ENCODE assay signal across 11 cellular contexts in the genomic region with DNA sequence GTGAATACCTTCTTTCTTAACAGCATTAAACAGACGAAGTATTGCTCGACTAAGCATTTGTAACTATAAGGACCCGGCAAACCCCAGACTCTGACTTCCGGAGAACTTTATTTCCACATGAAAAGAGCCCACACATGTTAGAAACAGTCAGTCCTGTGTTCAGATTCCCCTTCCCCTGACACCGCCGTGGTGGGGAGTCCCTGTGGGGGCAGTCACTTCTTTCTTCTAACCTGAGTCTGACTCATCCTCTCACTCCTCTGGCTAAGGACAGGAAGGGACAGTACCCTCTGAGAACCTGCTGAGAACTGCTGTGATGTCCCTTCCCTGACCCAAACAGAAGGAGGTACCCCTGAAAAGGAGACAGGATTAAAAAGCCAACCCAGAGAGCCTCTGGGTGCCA.
DNase-seq lines count a peak whose midpoint lies in the region; ATAC-seq lines count a peak whose summit lies in the region.
"Had no signal": no experiment of that assay in that cellular context is flagged by ENCODE, and none has a peak within 500 bp of the region (broad histone marks: within the 10 kb centered on the region; RNA-seq: fewer than 3 reads in every experiment).

No MANE protein-coding gene starts in this region.

- peak in 2 of 3 donors; percentile 11 to 39 for DNase-seq in CD4-positive, CD25-positive, alpha-beta regulatory T cell
- DNase-seq in activated T-cell treated with anti-CD3 and anti-CD28 coated beads, Interleukin-2, amount 50 U/mL, for 72 hours = peak; percentile 53 to 59
- DNase-seq in stimulated activated CD4-positive, alpha-beta T cell treated with anti-CD3 and anti-CD28 coated beads, Interleukin-12 subunit alpha, Interleukin-12 subunit beta, amount 100 ng/mL, for 24 hours (ENCODE audit: low read depth in 2 of 2) = peak; percentile 3 to 31
- DNase-seq in NCI-H69 (lab: John Stamatoyannopoulos, UW) = no peak
- DNase-seq in SIG-M5 treated with dmso at 0.1 percent for 504 hours (lab: John Stamatoyannopoulos, UW; ENCODE audit: unreplicated experiment) = no peak
- DNase-seq in GDM1 (lab: John Stamatoyannopoulos, UW) = no peak
- DNase-seq: left cardiac atrium had no signal

- peaks cover 9% of the 10 kb centered on the region for H3K36me3 Mint-ChIP-seq in CD4-positive, CD25-positive, alpha-beta regulatory T cell
- H3K36me3 Mint-ChIP-seq in activated T-cell treated with anti-CD3 and anti-CD28 coated beads, Interleukin-2, amount 50 U/mL, for 72 hours (ENCODE audit: insufficient read depth in 2 of 2) = no peaks in the 10 kb centered on the region

- H3K9me3 Mint-ChIP-seq in CD4-positive, CD25-positive, alpha-beta regulatory T cell = peaks cover 0 to 2% (median 0%) of the 10 kb centered on the region in 7 donors
- no peaks in the 10 kb centered on the region for H3K9me3 Mint-ChIP-seq in activated T-cell treated with anti-CD3 and anti-CD28 coated beads, Interleukin-2, amount 50 U/mL, for 72 hours

- no peaks in the 10 kb centered on the region for H3K36me3 ChIP-seq in CD4-positive, CD25-positive, alpha-beta regulatory T cell (ENCODE audit: control insufficient read depth, insufficient read depth, low read length)

- peak overlapping the region in 2 of 3 donors; percentile 85 to 86 for H3K27ac Mint-ChIP-seq in CD4-positive, CD25-positive, alpha-beta regulatory T cell
- H3K27ac Mint-ChIP-seq in activated T-cell treated with anti-CD3 and anti-CD28 coated beads, Interleukin-2, amount 50 U/mL, for 72 hours = peak overlapping the region; percentile 51

- H3K27ac ChIP-seq in CD4-positive, CD25-positive, alpha-beta regulatory T cell (ENCODE audit: insufficient read depth, low read length, poor library complexity, severe bottlenecking) = no peak overlapping the region

- no peaks in the 10 kb centered on the region for H3K27me3 ChIP-seq in CD4-positive, CD25-positive, alpha-beta regulatory T cell (ENCODE audit: control insufficient read depth, insufficient read depth, low read length)

- no peaks in the 10 kb centered on the region for H3K27me3 Mint-ChIP-seq in CD4-positive, CD25-positive, alpha-beta regulatory T cell
- no peaks in the 10 kb centered on the region for H3K27me3 Mint-ChIP-seq in activated T-cell treated with anti-CD3 and anti-CD28 coated beads, Interleukin-2, amount 50 U/mL, for 72 hours (ENCODE audit: low read depth)

- ATAC-seq in CD4-positive, CD25-positive, alpha-beta regulatory T cell (ENCODE audit: low read depth in 2 of 2) = peak; percentile 13 to 33
- ATAC-seq in HG02884 (IDR thresholded peaks at IDR 0.05; ENCODE audit: unreplicated experiment) (peak; percentile 28), GM21360 (IDR thresholded peaks at IDR 0.05; ENCODE audit: unreplicated experiment) (no peak)
- ATAC-seq in activated T-cell treated with anti-CD3 and anti-CD28 coated beads, Interleukin-2, amount 50 U/mL, for 72 hours (replicated peaks in 1 of 2) = peak; percentile 95 to 98
- ATAC-seq: Panc1 had no signal

- no peaks in the 10 kb centered on the region for H3K9me3 ChIP-seq in CD4-positive, CD25-positive, alpha-beta regulatory T cell (ENCODE audit: control insufficient read depth in 2 of 2, low read length in 2 of 2)

- H3K4me1 ChIP-seq in CD4-positive, CD25-positive, alpha-beta regulatory T cell (ENCODE audit: control insufficient read depth, insufficient read depth, low read length, poor library complexity, severe bottlenecking) = peaks cover 19% of the 10 kb centered on the region

- peaks cover 20 to 63% (median 43%) of the 10 kb centered on the region in 4 donors for H3K4me1 Mint-ChIP-seq in CD4-positive, CD25-positive, alpha-beta regulatory T cell
- peaks cover 43% of the 10 kb centered on the region for H3K4me1 Mint-ChIP-seq in activated T-cell treated with anti-CD3 and anti-CD28 coated beads, Interleukin-2, amount 50 U/mL, for 72 hours (ENCODE audit: low read depth)

- peak overlapping the region in 2 of 4 donors; percentile 44 to 74 for H3K4me3 Mint-ChIP-seq in CD4-positive, CD25-positive, alpha-beta regulatory T cell
- H3K4me3 Mint-ChIP-seq in activated T-cell treated with anti-CD3 and anti-CD28 coated beads, Interleukin-2, amount 50 U/mL, for 72 hours = peak overlapping the region; percentile 66 to 67

- H3K4me3 ChIP-seq in CD4-positive, CD25-positive, alpha-beta regulatory T cell (ENCODE audit: low read depth, low read length) = no peak overlapping the region
- H3K4me3 ChIP-seq: skin epidermis had no signal

Comparison
In these comparisons a context has a peak if more than half of its experiments do, and no peak if none do; other contexts are left out.
1. DNase-seq: peak in CD4-positive, CD25-positive, alpha-beta regulatory T cell (2 of 3), activated T-cell treated with anti-CD3 and anti-CD28 coated beads, Interleukin-2, amount 50 U/mL, for 72 hours (2 of 2) and stimulated activated CD4-positive, alpha-beta T cell treated with anti-CD3 and anti-CD28 coated beads, Interleukin-12 subunit alpha, Interleukin-12 subunit beta, amount 100 ng/mL, for 24 hours (2 of 2); none in NCI-H69 (single experiment), SIG-M5 treated with dmso at 0.1 percent for 504 hours (single experiment) and GDM1 (single experiment).